In the genomic region with DNA sequence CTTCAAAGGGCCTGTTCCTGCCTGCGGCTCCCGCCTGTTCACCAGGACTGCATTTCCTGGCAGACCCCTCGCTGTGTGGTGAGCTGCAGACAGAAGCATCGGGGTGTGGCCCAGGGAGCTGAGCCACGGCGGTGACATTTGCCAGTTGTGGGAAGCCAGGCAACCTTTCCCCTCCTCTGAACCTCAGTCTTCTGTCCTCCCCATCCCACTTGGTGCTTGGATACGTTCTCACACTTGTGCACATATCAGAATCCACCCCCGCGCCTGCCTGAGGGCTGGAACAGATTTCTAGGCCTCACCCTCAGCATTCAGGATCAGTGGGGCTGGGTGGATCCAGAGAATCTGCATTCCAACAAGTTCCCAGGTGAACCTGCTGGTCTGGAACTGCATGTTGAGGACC, we compare ENCODE assay signal across 19 cellular contexts.
DNase-seq lines count a peak whose midpoint lies in the region; ATAC-seq and TF ChIP-seq lines count a peak whose summit lies in the region.
"Had no signal": no experiment of that assay in that cellular context is flagged by ENCODE, and none has a peak within 500 bp of the region (broad histone marks: within the 10 kb centered on the region; RNA-seq: fewer than 3 reads in every experiment).

No MANE protein-coding gene starts in this region.

- no peak overlapping the region for H3K9ac ChIP-seq in endodermal cell (ENCODE audit: extremely low read depth, low read length, poor library complexity, severe bottlenecking)

- no peaks in the 10 kb centered on the region for H3K27me3 ChIP-seq in endodermal cell (ENCODE audit: control insufficient read depth, insufficient read depth, low read length, poor library complexity, severe bottlenecking)
- no peaks in the 10 kb centered on the region for H3K27me3 ChIP-seq in suprapubic skin
- no peaks in the 10 kb centered on the region for H3K27me3 ChIP-seq in aorta (ENCODE audit: control insufficient read depth in 1 of 2, insufficient read depth in 2 of 2, low read length in 1 of 2)
- H3K27me3 ChIP-seq: gastrocnemius medialis had no signal

- peaks cover 2% of the 10 kb centered on the region for H3K27me3 Mint-ChIP-seq in endodermal cell (ENCODE audit: insufficient read depth)

- H3K36me3 ChIP-seq in endodermal cell (ENCODE audit: control insufficient read depth, insufficient read depth, low read length) (no peaks in the 10 kb centered on the region), suprapubic skin (peaks cover 18% of the 10 kb centered on the region), aorta (ENCODE audit: control insufficient read depth in 1 of 2, insufficient read depth in 2 of 2, low read length in 1 of 2) (no peaks in the 10 kb centered on the region)
- H3K36me3 ChIP-seq: gastrocnemius medialis, thoracic aorta had no signal

- TF ChIP-seq EP300 in suprapubic skin (IDR thresholded peaks at IDR 0.05), result no peak

- peaks cover 39% of the 10 kb centered on the region for H3K4me1 Mint-ChIP-seq in endodermal cell

- 84 to 86% methylated on average over 6 to 9 of the region's 9 CpGs for WGBS in endodermal cell (ENCODE audit: insufficient coverage in 1 of 2, insufficient read length in 1 of 2), 2 experiments
- 21% methylated on average over 7 of the region's 9 CpGs for WGBS in suprapubic skin
- WGBS in aorta, 2 donors, result 92 to 94% methylated on average over 9 of the region's 9 CpGs

- H3K9me3 ChIP-seq in endodermal cell (ENCODE audit: control insufficient read depth, low read length) (no peaks in the 10 kb centered on the region), suprapubic skin (no peaks in the 10 kb centered on the region), aorta (ENCODE audit: control insufficient read depth, low read length) (no peaks in the 10 kb centered on the region)
- H3K9me3 ChIP-seq: gastrocnemius medialis, thoracic aorta had no signal

- no peaks in the 10 kb centered on the region for H3K9me3 Mint-ChIP-seq in endodermal cell
- H3K9me3 Mint-ChIP-seq: activated naive CD4-positive, alpha-beta T cell treated with anti-CD3 and anti-CD28 coated beads, Interleukin-2, amount 10 ng/mL, durations not matched to agents 7 days and 5 days; effector memory CD8-positive, alpha-beta T cell had no signal

- H3K27ac ChIP-seq in endodermal cell (ENCODE audit: low read depth, low read length) (no peak overlapping the region), suprapubic skin (peak overlapping the region; percentile 34), aorta (ENCODE audit: low read depth in 1 of 2, low read length in 2 of 2) (no peak overlapping the region)
- H3K27ac ChIP-seq: gastrocnemius medialis, thoracic aorta had no signal

- H3K4me3 ChIP-seq in endodermal cell (ENCODE audit: low read length), result no peak overlapping the region
- no peak overlapping the region for H3K4me3 ChIP-seq in suprapubic skin
- no peak overlapping the region for H3K4me3 ChIP-seq in aorta (ENCODE audit: low read length in 2 of 2)
- H3K4me3 ChIP-seq: gastrocnemius medialis, thoracic aorta had no signal

- ATAC-seq in aorta (ENCODE audit: low FRiP score) (no peak), HG03159 (IDR thresholded peaks at IDR 0.05; ENCODE audit: unreplicated experiment) (no peak)
- ATAC-seq: activated CD4-positive, alpha-beta T cell treated with anti-CD3 and anti-CD28 coated beads for 36 hours; effector memory CD8-positive, alpha-beta T cell; gastrocnemius medialis had no signal

- no peak overlapping the region for H3K4me3 Mint-ChIP-seq in endodermal cell
- H3K4me3 Mint-ChIP-seq: activated CD4-positive, alpha-beta T cell treated with anti-CD3 and anti-CD28 coated beads for 36 hours; activated naive CD4-positive, alpha-beta T cell treated with anti-CD3 and anti-CD28 coated beads, Interleukin-2, amount 10 ng/mL, durations not matched to agents 7 days and 5 days; effector memory CD8-positive, alpha-beta T cell had no signal

- H3K27ac Mint-ChIP-seq in endodermal cell, result no peak overlapping the region
- H3K27ac Mint-ChIP-seq: activated CD4-positive, alpha-beta T cell treated with anti-CD3 and anti-CD28 coated beads for 36 hours; activated naive CD4-positive, alpha-beta T cell treated with anti-CD3 and anti-CD28 coated beads, Interleukin-2, amount 10 ng/mL, durations not matched to agents 7 days and 5 days; effector memory CD8-positive, alpha-beta T cell had no signal

- intact Hi-C loops in aorta (cut with DNase I), result no loop called here

- no peak for TF ChIP-seq CTCF in endodermal cell (conservative IDR thresholded peaks at IDR 0.05)
- no peak for TF ChIP-seq CTCF in suprapubic skin (IDR thresholded peaks at IDR 0.05)

- H3K4me1 ChIP-seq in endodermal cell (ENCODE audit: control insufficient read depth, insufficient read depth, low read length) (peaks cover 14% of the 10 kb centered on the region), suprapubic skin (peaks cover 56% of the 10 kb centered on the region), aorta (ENCODE audit: control insufficient read depth in 1 of 2, insufficient read depth in 2 of 2, low read length in 2 of 2) (no peaks in the 10 kb centered on the region)

- H3K36me3 Mint-ChIP-seq in endodermal cell (ENCODE audit: low read depth), result peaks cover 7% of the 10 kb centered on the region
- H3K36me3 Mint-ChIP-seq: activated naive CD4-positive, alpha-beta T cell treated with anti-CD3 and anti-CD28 coated beads, Interleukin-2, amount 10 ng/mL, durations not matched to agents 7 days and 5 days had no signal

- no peak for TF ChIP-seq POLR2A in suprapubic skin (IDR thresholded peaks at IDR 0.05)

- DNase-seq in GM04504 (ENCODE audit: low read depth) (peak; percentile 16), endodermal cell (peak; percentile 68), iris pigment epithelial cell (ENCODE audit: low read depth) (peak; percentile 12), suprapubic skin (ENCODE audit: low spot score in 2 of 2) (no peak), NCI-H82 (lab: John Stamatoyannopoulos, UW) (no peak), HPDE6-E6E7 (ENCODE audit: extremely low spot score) (no peak), aorta (no peak)
- DNase-seq: activated CD4-positive, alpha-beta T cell treated with anti-CD3 and anti-CD28 coated beads for 36 hours; activated CD8-positive, alpha-beta memory T cell treated with anti-CD3 and anti-CD28 coated beads, Interleukin-2, amount 50 U/mL, for 48 hours; activated naive CD4-positive, alpha-beta T cell treated with anti-CD3 and anti-CD28 coated beads, Interleukin-2, amount 10 ng/mL, durations not matched to agents 7 days and 5 days; AML-193; effector memory CD8-positive, alpha-beta T cell; gastrocnemius medialis; HCEC 1CT; Karpas-422; NCI-H1417 treated with DMSO at 0.1 percent for 48 hours; NCI-H226 had no signal

Comparison
In these comparisons a context has a peak if more than half of its experiments do, and no peak if none do; other contexts are left out.
1. DNase-seq: peak in GM04504 (single experiment), endodermal cell (single experiment) and iris pigment epithelial cell (single experiment); none in suprapubic skin (0 of 2), NCI-H82 (single experiment), HPDE6-E6E7 (single experiment) and aorta (0 of 2).